ENCODE assay signal across 30 cellular contexts in the genomic region with DNA sequence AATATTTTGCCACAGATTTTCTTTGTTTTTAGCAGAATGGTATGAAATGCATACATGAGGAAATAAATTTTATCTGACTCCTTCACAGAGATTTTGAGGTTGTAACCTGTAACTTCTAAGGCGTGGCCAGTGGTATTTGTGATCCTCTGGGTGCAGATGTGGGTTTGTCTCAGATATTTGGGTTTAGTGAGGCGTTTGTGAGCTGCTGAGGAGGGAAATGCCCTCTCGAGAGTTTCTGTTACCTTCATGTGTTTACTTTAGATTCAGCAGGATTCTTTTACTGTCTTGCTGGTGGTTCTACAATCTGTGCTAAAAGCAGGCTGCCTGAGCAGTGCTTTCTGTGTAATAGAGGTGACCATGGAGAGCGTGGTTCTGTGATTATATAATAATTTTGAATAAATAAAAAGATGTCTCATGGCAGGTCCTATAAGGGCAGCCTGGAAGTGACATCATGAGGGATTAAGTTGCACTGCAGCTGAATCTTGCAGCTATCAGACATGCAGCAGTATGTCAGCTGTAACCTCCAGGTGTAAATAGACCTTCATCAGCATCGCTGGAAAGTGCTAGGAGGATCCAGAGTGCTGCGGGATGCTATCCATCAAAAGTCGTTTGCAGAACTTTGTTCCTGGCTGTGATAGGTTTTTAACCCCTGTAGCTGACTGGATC. TPM values are rescaled to one million over a fixed set of nuclear protein-coding genes. Genes with fewer than 3 reads are reported as not detected.
DNase-seq lines count a peak whose midpoint lies in the region; ATAC-seq, FAIRE-seq and TF ChIP-seq lines count a peak whose summit lies in the region.
"Had no signal": no experiment of that assay in that cellular context is flagged by ENCODE, and none has a peak within 500 bp of the region (broad histone marks: within the 10 kb centered on the region; RNA-seq: fewer than 3 reads in every experiment).

No MANE protein-coding gene starts in this region.

- H3K9me3 Mint-ChIP-seq in mesothelial cell of epicardium (peaks cover 3% of the 10 kb centered on the region), type B pancreatic cell (peaks cover 3% of the 10 kb centered on the region)
- no peaks in the 10 kb centered on the region for H3K9me3 Mint-ChIP-seq in T-helper 2 cell treated with Interferon-gamma antibody and Interleukin-4, amounts not matched to agents 5 μg/mL and 100 μg/mL, for 36 hours
- H3K9me3 Mint-ChIP-seq: activated naive CD8-positive, alpha-beta T cell treated with anti-CD3 and anti-CD28 coated beads for 36 hours; activated T-helper 2 cell treated with anti-CD3 and anti-CD28 coated beads, Interferon-gamma antibody, Interleukin-2, Interleukin-4, amounts not matched to agents 10 μg/mL and 5 μg/mL and 100 μg/mL, durations not matched to agents 14 hours and 24 hours and 36 hours; stimulated activated naive CD8-positive, alpha-beta T cell treated with anti-CD3 and anti-CD28 coated beads, Interleukin-15, amount 100 ng/mL, for 72 hours had no signal

- no peak overlapping the region for H3K9ac ChIP-seq in SK-N-SH

- H3K4me3 Mint-ChIP-seq in mesothelial cell of epicardium, result no peak overlapping the region
- peak overlapping the region; percentile 34 for H3K4me3 Mint-ChIP-seq in type B pancreatic cell
- no peak overlapping the region for H3K4me3 Mint-ChIP-seq in T-helper 2 cell treated with Interferon-gamma antibody and Interleukin-4, amounts not matched to agents 5 μg/mL and 100 μg/mL, for 36 hours
- H3K4me3 Mint-ChIP-seq: activated naive CD8-positive, alpha-beta T cell treated with anti-CD3 and anti-CD28 coated beads for 36 hours; immature natural killer cell; naive thymus-derived CD4-positive, alpha-beta T cell; stimulated activated naive CD8-positive, alpha-beta T cell treated with anti-CD3 and anti-CD28 coated beads, Interleukin-15, amount 100 ng/mL, for 72 hours had no signal

- H3K27me3 ChIP-seq in left ventricle myocardium inferior (ENCODE audit: low read depth) (no peaks in the 10 kb centered on the region), SK-N-SH (ENCODE audit: insufficient read depth) (no peaks in the 10 kb centered on the region)
- H3K27me3 ChIP-seq: ascending aorta, gastrocnemius medialis, SJCRH30, transverse colon had no signal

- H3F3A ChIP-seq in SK-N-SH (replicated peaks; ENCODE audit: insufficient read depth), result peaks cover 24% of the 10 kb centered on the region

- peaks cover 9% of the 10 kb centered on the region for H3K4me1 Mint-ChIP-seq in mesothelial cell of epicardium
- H3K4me1 Mint-ChIP-seq in type B pancreatic cell (ENCODE audit: unreplicated experiment), result peaks cover 12% of the 10 kb centered on the region
- no peaks in the 10 kb centered on the region for H3K4me1 Mint-ChIP-seq in T-helper 2 cell treated with Interferon-gamma antibody and Interleukin-4, amounts not matched to agents 5 μg/mL and 100 μg/mL, for 36 hours (ENCODE audit: low read depth)
- H3K4me1 Mint-ChIP-seq: immature natural killer cell; stimulated activated naive CD8-positive, alpha-beta T cell treated with anti-CD3 and anti-CD28 coated beads, Interleukin-15, amount 100 ng/mL, for 72 hours had no signal

- H3K27ac ChIP-seq in left ventricle myocardium inferior (replicated peaks), result peak overlapping the region; percentile 21
- H3K27ac ChIP-seq in SK-N-SH (ENCODE audit: low read depth in 2 of 2, low read length in 1 of 2), result peak overlapping the region; percentile 43 to 75; a peak in 3 of 4 replicates
- H3K27ac ChIP-seq: gastrocnemius medialis, SJCRH30, transverse colon had no signal

- no peak overlapping the region for H3K4me2 ChIP-seq in SK-N-SH
- H3K4me2 ChIP-seq: smooth muscle cell had no signal

- no peaks in the 10 kb centered on the region for H4K20me1 ChIP-seq in SK-N-SH (ENCODE audit: insufficient read depth)

- TF ChIP-seq EP300 in SK-N-SH (IDR thresholded peaks at IDR 0.05; ENCODE audit: borderline replicate concordance in 1 of 2, low read depth in 1 of 2, low read length in 1 of 2), result no peak

- H3K27ac Mint-ChIP-seq in mesothelial cell of epicardium (peak overlapping the region; percentile 75), type B pancreatic cell (no peak overlapping the region)
- no peak overlapping the region for H3K27ac Mint-ChIP-seq in T-helper 2 cell treated with Interferon-gamma antibody and Interleukin-4, amounts not matched to agents 5 μg/mL and 100 μg/mL, for 36 hours
- H3K27ac Mint-ChIP-seq: activated naive CD8-positive, alpha-beta T cell treated with anti-CD3 and anti-CD28 coated beads for 36 hours; activated T-helper 2 cell treated with anti-CD3 and anti-CD28 coated beads, Interferon-gamma antibody, Interleukin-2, Interleukin-4, amounts not matched to agents 10 μg/mL and 5 μg/mL and 100 μg/mL, durations not matched to agents 14 hours and 24 hours and 36 hours; immature natural killer cell; naive thymus-derived CD4-positive, alpha-beta T cell; stimulated activated naive CD8-positive, alpha-beta T cell treated with anti-CD3 and anti-CD28 coated beads, Interleukin-15, amount 100 ng/mL, for 72 hours had no signal

- no peak for TF ChIP-seq RAD21 in SK-N-SH (IDR thresholded peaks at IDR 0.05; ENCODE audit: low read length)

- H3K27me3 Mint-ChIP-seq in mesothelial cell of epicardium (ENCODE audit: low read depth) (no peaks in the 10 kb centered on the region), type B pancreatic cell (no peaks in the 10 kb centered on the region)
- no peaks in the 10 kb centered on the region for H3K27me3 Mint-ChIP-seq in T-helper 2 cell treated with Interferon-gamma antibody and Interleukin-4, amounts not matched to agents 5 μg/mL and 100 μg/mL, for 36 hours (ENCODE audit: low read depth)
- H3K27me3 Mint-ChIP-seq: activated naive CD8-positive, alpha-beta T cell treated with anti-CD3 and anti-CD28 coated beads for 36 hours; stimulated activated naive CD8-positive, alpha-beta T cell treated with anti-CD3 and anti-CD28 coated beads, Interleukin-15, amount 100 ng/mL, for 72 hours had no signal

- TF ChIP-seq POLR2A in H54 (IDR thresholded peaks at IDR 0.05; ENCODE audit: low read depth, low read length), result no peak

- H2AFZ ChIP-seq in SK-N-SH (ENCODE audit: low read depth), result no peak overlapping the region

- POLR2A ChIA-PET in SK-N-SH (lab: Yijun Ruan, JAX), result interaction anchor here (1.1 kb wide), 1 partner anchor 34 kb away, joined by 3 read pairs; the partner anchor contains the start of gene TANC1

- CTCF ChIA-PET in SK-N-SH (lab: Yijun Ruan, JAX), result interaction anchor here (1.1 to 2.4 kb wide), 2 partner anchors 8 to 25 kb away, joined by 3 to 10 read pairs; no protein-coding TSS in a partner anchor

- H3K36me3 Mint-ChIP-seq in mesothelial cell of epicardium (peaks cover 25% of the 10 kb centered on the region), type B pancreatic cell (peaks cover 32% of the 10 kb centered on the region)
- no peaks in the 10 kb centered on the region for H3K36me3 Mint-ChIP-seq in T-helper 2 cell treated with Interferon-gamma antibody and Interleukin-4, amounts not matched to agents 5 μg/mL and 100 μg/mL, for 36 hours (ENCODE audit: low read depth)
- H3K36me3 Mint-ChIP-seq: activated naive CD8-positive, alpha-beta T cell treated with anti-CD3 and anti-CD28 coated beads for 36 hours; immature natural killer cell had no signal

- 78% methylated on average over 4 of the region's 7 CpGs for WGBS in SK-N-SH (ENCODE audit: low lambda C conversion rate)

- no peaks in the 10 kb centered on the region for H3K9me2 ChIP-seq in SK-N-SH

- H3K4me3 ChIP-seq in left ventricle myocardium inferior, result no peak overlapping the region
- no peak overlapping the region for H3K4me3 ChIP-seq in SK-N-SH (ENCODE audit: low read depth in 2 of 2, low read length in 1 of 2)
- H3K4me3 ChIP-seq: ascending aorta, gastrocnemius medialis, K562, SJCRH30, smooth muscle cell, transverse colon had no signal

- FAIRE-seq in H54 (lab: Jason Lieb, UNC), result no peak
- FAIRE-seq: K562, TTC549 had no signal

- DNase-seq in left ventricle myocardium inferior (no peak), Right ventricle myocardium superior (no peak), SK-N-SH (no peak), mesothelial cell of epicardium (ENCODE audit: low spot score in 2 of 2, unreplicated experiment in 2 of 2) (no peak), type B pancreatic cell (ENCODE audit: extremely low spot score, unreplicated experiment) (no peak), H54 (ENCODE audit: insufficient read length, low spot score) (no peak)
- DNase-seq in T-helper 2 cell treated with Interferon-gamma antibody and Interleukin-4, amounts not matched to agents 5 μg/mL and 100 μg/mL, for 36 hours (ENCODE audit: low spot score), result no peak
- no peak for DNase-seq in activated T-cell treated with anti-CD3 and anti-CD28 coated beads, Interleukin-2, amount 50 U/mL, for 48 hours
- DNase-seq: activated CD4-positive, alpha-beta T cell treated with anti-CD3 and anti-CD28 coated beads, Interleukin-2, amount 50 U/mL, for 48 hours; activated naive CD8-positive, alpha-beta T cell treated with anti-CD3 and anti-CD28 coated beads for 36 hours; gastrocnemius medialis; immature natural killer cell; midbrain; naive thymus-derived CD4-positive, alpha-beta T cell; NCI-H1105 treated with DMSO at 0.1 percent for 48 hours; NCI-H2029 treated with DMSO at 0.1 percent for 48 hours; NCI-H510A; occipital lobe; retina; SJCRH30; stimulated activated CD4-positive, alpha-beta T cell treated with anti-CD3 and anti-CD28 coated beads, Interleukin-1b, Interleukin-23, amount 100 ng/mL, for 48 hours; stimulated activated CD8-positive, alpha-beta memory T cell treated with anti-CD3 and anti-CD28 coated beads, Interleukin-4, amount 100 ng/mL, for 48 hours; stimulated activated naive CD8-positive, alpha-beta T cell treated with anti-CD3 and anti-CD28 coated beads, Interleukin-15, amount 100 ng/mL, for 72 hours; transverse colon had no signal

- intact Hi-C loops in left ventricle myocardium inferior (cut with micrococcal nuclease) (no loop called here), Right ventricle myocardium superior (cut with DNase I) (no loop called here)

- peaks cover 49% of the 10 kb centered on the region for H3K79me2 ChIP-seq in SK-N-SH (ENCODE audit: insufficient read depth)

- TF ChIP-seq CTCF in left ventricle myocardium inferior (IDR thresholded peaks at IDR 0.05; ENCODE audit: borderline replicate concordance) (no peak), SK-N-SH (IDR thresholded peaks at IDR 0.05) (no peak), mesothelial cell of epicardium (IDR thresholded peaks at IDR 0.05; ENCODE audit: unreplicated experiment) (no peak), type B pancreatic cell (conservative IDR thresholded peaks at IDR 0.05) (no peak)

- H3K4me1 ChIP-seq in left ventricle myocardium inferior, result peaks cover 57% of the 10 kb centered on the region
- peaks cover 17 to 31% of the 10 kb centered on the region in 2 experiments for H3K4me1 ChIP-seq in SK-N-SH (ENCODE audit: control insufficient read depth in 1 of 2, insufficient read depth in 2 of 2, low read depth in 1 of 2, low read length in 1 of 2)

- ATAC-seq in Right ventricle myocardium superior (ENCODE audit: poor library complexity), result no peak
- ATAC-seq: activated CD4-positive, CD25-positive, alpha-beta regulatory T cell treated with anti-CD3 and anti-CD28 coated beads, Interleukin-2, amount 50 U/mL, for 24 hours; gastrocnemius medialis; naive thymus-derived CD4-positive, alpha-beta T cell; stimulated activated naive CD8-positive, alpha-beta T cell treated with anti-CD3 and anti-CD28 coated beads, Interleukin-15, amount 100 ng/mL, for 72 hours had no signal

- peaks cover 16% of the 10 kb centered on the region for H3K36me3 ChIP-seq in left ventricle myocardium inferior
- peaks cover 7 to 17% of the 10 kb centered on the region in 2 experiments for H3K36me3 ChIP-seq in SK-N-SH (replicated peaks in 1 of 2; ENCODE audit: control insufficient read depth in 1 of 2, insufficient read depth in 2 of 2, low read length in 1 of 2)
- H3K36me3 ChIP-seq: gastrocnemius medialis, transverse colon had no signal

- no peaks in the 10 kb centered on the region for H3K9me3 ChIP-seq in left ventricle myocardium inferior (replicated peaks)
- no peaks in the 10 kb centered on the region for H3K9me3 ChIP-seq in SK-N-SH
- H3K9me3 ChIP-seq: ascending aorta, gastrocnemius medialis, SJCRH30, transverse colon had no signal

RNA-seq across cellular contexts. Expression of gene TANC1, which starts 34.2 kb away (rescaled TPM):
- 59.7 TPM for total RNA-seq in left ventricle myocardium inferior
- 56.2 TPM for total RNA-seq in Right ventricle myocardium superior
- polyA plus RNA-seq in SK-N-SH (2012; rRNA removed), result 19.2 and 23.8 TPM in 2 replicates
- polyA plus RNA-seq in SK-N-SH (2012; cell fraction: cytosol; rRNA removed), result 11.4 and 13.0 TPM in 2 replicates
- polyA plus RNA-seq in SK-N-SH (2012; cell fraction: nucleus; rRNA removed), result 58.0 and 76.7 TPM in 2 replicates
- total RNA-seq in mesothelial cell of epicardium, result 132 to 138 TPM (median 134 TPM) in 3 replicates
- total RNA-seq in type B pancreatic cell (ENCODE audit: low replicate concordance), result 56.9 and 138 TPM in 2 replicates
